Comparison of ENCODE assay signal across 12 cellular contexts in the genomic region with DNA sequence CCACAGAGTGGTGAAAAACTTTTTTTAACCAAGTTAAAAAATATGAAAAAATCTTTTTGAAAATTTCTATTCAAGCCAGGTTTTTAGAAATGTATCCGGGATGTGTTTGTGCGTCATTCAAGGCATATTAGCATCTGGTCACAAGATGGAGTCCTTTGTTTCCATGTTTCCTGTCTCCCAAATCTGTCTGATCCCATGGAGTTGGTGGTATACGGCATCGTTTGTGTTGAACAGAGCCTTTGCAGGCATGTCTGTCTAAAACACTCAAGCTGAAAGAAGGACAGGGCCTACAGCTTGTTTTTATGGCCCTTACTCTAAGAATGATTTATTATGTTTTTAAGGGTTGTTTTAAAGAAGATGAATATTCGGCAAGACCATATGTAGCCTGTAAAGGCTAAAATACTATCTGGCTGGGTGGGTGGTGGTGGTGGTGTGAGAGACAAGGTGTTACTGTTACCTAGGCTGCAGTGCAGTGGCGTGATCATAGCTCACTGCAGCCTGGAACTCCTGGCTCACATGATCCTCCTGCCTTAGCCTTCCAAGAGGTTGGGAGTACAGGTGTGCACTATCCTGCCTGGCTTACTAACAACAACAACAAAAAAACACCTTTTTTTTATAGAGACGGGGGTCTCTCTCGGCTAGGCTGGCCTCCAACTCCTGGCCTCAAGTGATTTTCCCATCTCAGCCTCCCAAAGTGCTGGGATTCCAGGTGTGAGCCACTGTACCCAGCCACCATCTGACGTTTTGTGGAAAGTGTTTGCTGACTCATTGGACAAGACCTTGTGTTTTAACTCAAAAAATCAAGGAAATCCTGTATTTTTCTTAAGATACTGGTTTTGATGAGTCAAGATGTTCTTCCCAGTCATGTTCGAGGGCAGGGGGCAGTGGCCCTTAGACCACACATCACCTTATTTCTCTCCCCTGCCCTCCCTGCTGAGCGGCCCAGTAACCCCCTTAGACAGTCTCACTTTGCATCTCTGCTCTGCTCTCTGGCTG. TPM values are rescaled to one million over a fixed set of nuclear protein-coding genes. Genes with fewer than 3 reads are reported as not detected.
A peak's percentile ranks its signal among the peaks of the same experiment; 100 is the strongest.
DNase-seq lines count a peak whose midpoint lies in the region; ATAC-seq and TF ChIP-seq lines count a peak whose summit lies in the region.
"Had no signal": no experiment of that assay in that cellular context is flagged by ENCODE, and none has a peak within 500 bp of the region (broad histone marks: within the 10 kb centered on the region; RNA-seq: fewer than 3 reads in every experiment).

No MANE protein-coding gene starts in this region.

- H3K9me3 Mint-ChIP-seq in CD8-positive, alpha-beta T cell = no peaks in the 10 kb centered on the region
- H3K9me3 Mint-ChIP-seq in IgD-negative memory B cell (no peaks in the 10 kb centered on the region), chondrocyte (ENCODE audit: low read depth) (no peaks in the 10 kb centered on the region), CD14-positive monocyte (no peaks in the 10 kb centered on the region)
- no peaks in the 10 kb centered on the region for H3K9me3 Mint-ChIP-seq in naive thymus-derived CD8-positive, alpha-beta T cell
- H3K9me3 Mint-ChIP-seq: T-helper 2 cell treated with Interferon-gamma antibody and Interleukin-4, amounts not matched to agents 5 μg/mL and 100 μg/mL, for 36 hours had no signal

- no peak for DNase-seq in CD8-positive, alpha-beta T cell
- DNase-seq in chondrocyte (ENCODE audit: low spot score) = no peak
- no peak for DNase-seq in naive thymus-derived CD8-positive, alpha-beta T cell
- no peak for DNase-seq in DMS 273 treated with DMSO at 0.1 percent for 48 hours (lab: John Stamatoyannopoulos, UW)
- DNase-seq in CD14-positive monocyte (ENCODE audit: low spot score) = no peak
- no peak for DNase-seq in NCI-H446 treated with DMSO at 0.1 percent for 48 hours (lab: John Stamatoyannopoulos, UW)

- POLR2A ChIA-PET in CD8-positive, alpha-beta T cell (lab: Charles Lee) = no interaction called here
- POLR2A ChIA-PET in naive thymus-derived CD8-positive, alpha-beta T cell (lab: Charles Lee) = no interaction called here

- peaks cover 33% of the 10 kb centered on the region for H3K36me3 ChIP-seq in CD8-positive, alpha-beta T cell (ENCODE audit: insufficient read depth, low read length)
- H3K36me3 ChIP-seq: breast epithelium had no signal

- no peaks in the 10 kb centered on the region for H3K27me3 ChIP-seq in CD8-positive, alpha-beta T cell (ENCODE audit: insufficient read depth, low read length)
- H3K27me3 ChIP-seq: breast epithelium, right atrium auricular region had no signal

- intact Hi-C loops in CD8-positive, alpha-beta T cell (cut with DNase I, micrococcal nuclease) = loop anchor here (5.0 to 10.0 kb wide), 4 partner anchors 60 to 627 kb away; partner anchors contain the start of gene MARF1 (in 1 of the 2)
- intact Hi-C loops in CD14-positive monocyte (cut with micrococcal nuclease) = loop anchor here (5.0 to 10.0 kb wide), 3 partner anchors 177 to 277 kb away; no protein-coding TSS in a partner anchor

- no peak overlapping the region for H3K4me3 ChIP-seq in CD8-positive, alpha-beta T cell (ENCODE audit: low read depth, low read length)
- H3K4me3 ChIP-seq: breast epithelium, right atrium auricular region had no signal

- H3K36me3 Mint-ChIP-seq in CD8-positive, alpha-beta T cell = peaks cover 69% of the 10 kb centered on the region
- H3K36me3 Mint-ChIP-seq in IgD-negative memory B cell (peaks cover 2% of the 10 kb centered on the region), chondrocyte (ENCODE audit: low read depth) (peaks cover 14% of the 10 kb centered on the region), CD14-positive monocyte (peaks cover 66 to 95% of the 10 kb centered on the region in 2 donors)
- H3K36me3 Mint-ChIP-seq in naive thymus-derived CD8-positive, alpha-beta T cell = peaks cover 0 to 68% (median 11%) of the 10 kb centered on the region in 3 donors

- H3K4me3 Mint-ChIP-seq in CD8-positive, alpha-beta T cell = no peak overlapping the region
- H3K4me3 Mint-ChIP-seq in IgD-negative memory B cell (no peak overlapping the region), chondrocyte (ENCODE audit: unreplicated experiment) (no peak overlapping the region), CD14-positive monocyte (no peak overlapping the region)
- H3K4me3 Mint-ChIP-seq in naive thymus-derived CD8-positive, alpha-beta T cell = no peak overlapping the region
- H3K4me3 Mint-ChIP-seq: T-helper 2 cell treated with Interferon-gamma antibody and Interleukin-4, amounts not matched to agents 5 μg/mL and 100 μg/mL, for 36 hours had no signal

- H3K4me1 Mint-ChIP-seq in CD8-positive, alpha-beta T cell (ENCODE audit: low read depth) = peaks cover 16% of the 10 kb centered on the region
- H3K4me1 Mint-ChIP-seq in IgD-negative memory B cell (peaks cover 3 to 5% (median 4%) of the 10 kb centered on the region in 3 donors), chondrocyte (ENCODE audit: low read depth) (peaks cover 10% of the 10 kb centered on the region), CD14-positive monocyte (peaks cover 2% of the 10 kb centered on the region)
- peaks cover 2 to 23% (median 19%) of the 10 kb centered on the region in 4 donors for H3K4me1 Mint-ChIP-seq in naive thymus-derived CD8-positive, alpha-beta T cell

- CTCF ChIA-PET in CD8-positive, alpha-beta T cell (lab: Charles Lee) = interaction anchor here (1.5 to 4.3 kb wide), 2 partner anchors 22 to 275 kb away, joined by 8 to 35 read pairs; no protein-coding TSS in a partner anchor

- no peak overlapping the region for H3K27ac ChIP-seq in CD8-positive, alpha-beta T cell (ENCODE audit: low read depth, low read length)
- H3K27ac ChIP-seq: breast epithelium, epithelial cell of prostate, right atrium auricular region had no signal

- H3K27me3 Mint-ChIP-seq in CD8-positive, alpha-beta T cell (ENCODE audit: low read depth) = no peaks in the 10 kb centered on the region
- H3K27me3 Mint-ChIP-seq in IgD-negative memory B cell (no peaks in the 10 kb centered on the region), chondrocyte (ENCODE audit: low read depth) (no peaks in the 10 kb centered on the region), CD14-positive monocyte (ENCODE audit: low read depth in 3 of 3) (peaks cover 0 to 2% (median 0%) of the 10 kb centered on the region in 3 donors)
- no peaks in the 10 kb centered on the region for H3K27me3 Mint-ChIP-seq in naive thymus-derived CD8-positive, alpha-beta T cell

- H3K27ac Mint-ChIP-seq in CD8-positive, alpha-beta T cell = peak overlapping the region; percentile 81
- H3K27ac Mint-ChIP-seq in IgD-negative memory B cell (peak overlapping the region; percentile 58 to 84 (median 67)), chondrocyte (ENCODE audit: unreplicated experiment) (peak overlapping the region; percentile 57), CD14-positive monocyte (peak overlapping the region in 2 of 7 donors; percentile 41 to 54)
- peak overlapping the region; percentile 25 to 92 (median 82) for H3K27ac Mint-ChIP-seq in naive thymus-derived CD8-positive, alpha-beta T cell
- H3K27ac Mint-ChIP-seq: T-helper 2 cell treated with Interferon-gamma antibody and Interleukin-4, amounts not matched to agents 5 μg/mL and 100 μg/mL, for 36 hours had no signal

- TF ChIP-seq CTCF in CD8-positive, alpha-beta T cell (IDR thresholded peaks at IDR 0.05) = no peak
- no peak for TF ChIP-seq CTCF in chondrocyte (IDR thresholded peaks at IDR 0.05)
- TF ChIP-seq CTCF in CD14-positive monocyte (IDR thresholded peaks at IDR 0.05) = no peak

- H3K4me1 ChIP-seq in CD8-positive, alpha-beta T cell (ENCODE audit: insufficient read depth, low read length) = no peaks in the 10 kb centered on the region
- H3K4me1 ChIP-seq: breast epithelium, right atrium auricular region had no signal

- no peaks in the 10 kb centered on the region for H3K9me3 ChIP-seq in CD8-positive, alpha-beta T cell (ENCODE audit: low read length)
- H3K9me3 ChIP-seq: breast epithelium, right atrium auricular region had no signal

- ATAC-seq in CD8-positive, alpha-beta T cell = no peak
- ATAC-seq in naive thymus-derived CD8-positive, alpha-beta T cell = no peak
- ATAC-seq in HG03139 (IDR thresholded peaks at IDR 0.05; ENCODE audit: unreplicated experiment) = no peak

RNA-seq across cellular contexts. Expression of gene NDE1, which starts 52.2 kb away (rescaled TPM):
- total RNA-seq in CD8-positive, alpha-beta T cell = 100 to 1,000 TPM; 113 to 119 TPM
- polyA plus RNA-seq in IgD-negative memory B cell = 79.2 TPM
- total RNA-seq in chondrocyte = 29.3 to 32.9 TPM (median 32.3 TPM) in 3 replicates
- total RNA-seq in naive thymus-derived CD8-positive, alpha-beta T cell = 100 to 1,000 TPM; 128 to 138 TPM
- polyA plus RNA-seq in naive thymus-derived CD8-positive, alpha-beta T cell = 10 to 100 TPM; 23.5 to 59.1 (median 42.3) TPM
- 10 to 100 TPM; 26.0 to 28.0 TPM for polyA plus RNA-seq in CD14-positive monocyte

RNA-seq across cellular contexts. Expression of gene MARF1, which starts 59.3 kb away (rescaled TPM):
- total RNA-seq in CD8-positive, alpha-beta T cell = 100 to 1,000 TPM; 169 to 176 TPM
- 38.4 TPM for polyA plus RNA-seq in IgD-negative memory B cell
- 50.8 to 61.5 TPM (median 54.4 TPM) in 3 replicates for total RNA-seq in chondrocyte
- total RNA-seq in naive thymus-derived CD8-positive, alpha-beta T cell = 100 to 1,000 TPM; 228 to 256 TPM
- 10 to 100 TPM; 10.9 to 18.2 (median 15.2) TPM for polyA plus RNA-seq in naive thymus-derived CD8-positive, alpha-beta T cell
- 1 to 10 TPM; 5.7 to 9.8 TPM for polyA plus RNA-seq in CD14-positive monocyte
